Comparison of ENCODE assay signal across 1 cellular context in genomic region chr13:74135306-74136088, GRCh38.
TF ChIP-seq lines count a peak whose summit lies in the region.

No MANE protein-coding gene starts in this region.

TF ChIP-seq in HepG2, 621 proteins besides CTCF, POLR2A, EP300 and RAD21 (continued from another document and continues in another):
- no peak for TF ChIP-seq ZBTB26 (CRISPR knock-in tag; IDR thresholded peaks at IDR 0.05; ENCODE audit: borderline replicate concordance)
- no peak for TF ChIP-seq ZNF652 (CRISPR knock-in tag; IDR thresholded peaks at IDR 0.05; ENCODE audit: borderline replicate concordance, low read depth)
- no peak for TF ChIP-seq SOX5 (CRISPR knock-in tag; IDR thresholded peaks at IDR 0.05; ENCODE audit: borderline replicate concordance)
- TF ChIP-seq NBN (conservative IDR thresholded peaks at IDR 0.05), result no peak
- TF ChIP-seq ZNF788 (CRISPR knock-in tag; IDR thresholded peaks at IDR 0.05; ENCODE audit: borderline replicate concordance), result no peak
- TF ChIP-seq ZNF232 (CRISPR knock-in tag; IDR thresholded peaks at IDR 0.05; ENCODE audit: borderline replicate concordance), result 0 out of 2 replicates have a peak, but pooled peaks have one; percentile 33
- TF ChIP-seq STAG1 (CRISPR knock-in tag; IDR thresholded peaks at IDR 0.05), result no peak
- TF ChIP-seq ZNF580 (CRISPR knock-in tag; IDR thresholded peaks at IDR 0.05; ENCODE audit: borderline replicate concordance, low read depth), result no peak
- no peak for TF ChIP-seq IRX3 (CRISPR knock-in tag; IDR thresholded peaks at IDR 0.05; ENCODE audit: borderline replicate concordance, low read depth)
- no peak for TF ChIP-seq BCL3 (CRISPR knock-in tag; IDR thresholded peaks at IDR 0.05)
- TF ChIP-seq ZFAT (CRISPR knock-in tag; conservative IDR thresholded peaks at IDR 0.05), result no peak
- TF ChIP-seq CHCHD3 (CRISPR knock-in tag; IDR thresholded peaks at IDR 0.05), result no peak
- no peak for TF ChIP-seq ZNF761 (CRISPR knock-in tag; conservative IDR thresholded peaks at IDR 0.05)
- no peak for TF ChIP-seq NFYC (CRISPR knock-in tag; IDR thresholded peaks at IDR 0.05)
- no peak for TF ChIP-seq ZNF251 (CRISPR knock-in tag; IDR thresholded peaks at IDR 0.05)
- TF ChIP-seq HIVEP1 (CRISPR knock-in tag; IDR thresholded peaks at IDR 0.05), result no peak
- TF ChIP-seq GATA4 (IDR thresholded peaks at IDR 0.05; ENCODE audit: borderline replicate concordance, low read depth), result no peak
- TF ChIP-seq SKI (IDR thresholded peaks at IDR 0.05; ENCODE audit: partially characterized antibody), result no peak
- TF ChIP-seq RORA (CRISPR knock-in tag; IDR thresholded peaks at IDR 0.05), result no peak
- no peak for TF ChIP-seq GMEB2 (CRISPR knock-in tag; IDR thresholded peaks at IDR 0.05; ENCODE audit: low read depth)
- TF ChIP-seq ZSCAN31 (CRISPR knock-in tag; IDR thresholded peaks at IDR 0.05; ENCODE audit: low read depth), result 0 out of 2 replicates have a peak, but pooled peaks have one; percentile 50
- TF ChIP-seq ZNF335 (CRISPR knock-in tag; IDR thresholded peaks at IDR 0.05), result no peak
- 0 out of 2 replicates have a peak, but pooled peaks have one; percentile 46 for TF ChIP-seq ZNF737 (CRISPR knock-in tag; IDR thresholded peaks at IDR 0.05; ENCODE audit: borderline replicate concordance)
- no peak for TF ChIP-seq ZNF710 (CRISPR knock-in tag; IDR thresholded peaks at IDR 0.05; ENCODE audit: borderline replicate concordance)
- 0 out of 2 replicates have a peak, but pooled peaks have one; percentile 26 for TF ChIP-seq GABPA (IDR thresholded peaks at IDR 0.05; ENCODE audit: low read depth, low read length)
- no peak for TF ChIP-seq GABPA (CRISPR knock-in tag; IDR thresholded peaks at IDR 0.05; ENCODE audit: low read depth)
- no peak for TF ChIP-seq ZNF740 (CRISPR knock-in tag; IDR thresholded peaks at IDR 0.05)
- no peak for TF ChIP-seq PITX1 (CRISPR knock-in tag; IDR thresholded peaks at IDR 0.05)
- no peak for TF ChIP-seq ZNF382 (CRISPR knock-in tag; IDR thresholded peaks at IDR 0.05; ENCODE audit: borderline replicate concordance)
- TF ChIP-seq ZNF503 (CRISPR knock-in tag; IDR thresholded peaks at IDR 0.05), result no peak
- TF ChIP-seq PAF1 (CRISPR knock-in tag; IDR thresholded peaks at IDR 0.05), result no peak
- no peak for TF ChIP-seq GATAD1 (CRISPR knock-in tag; IDR thresholded peaks at IDR 0.05)
- TF ChIP-seq U2AF1 (optimal IDR thresholded peaks at IDR 0.05; ENCODE audit: low read depth, low read length), result no peak
- TF ChIP-seq HNRNPL (IDR thresholded peaks at IDR 0.05; ENCODE audit: low read depth, low read length), result no peak
- no peak for TF ChIP-seq NFE2L1 (CRISPR knock-in tag; IDR thresholded peaks at IDR 0.05; ENCODE audit: borderline replicate concordance)
- TF ChIP-seq KDM2A (CRISPR knock-in tag; IDR thresholded peaks at IDR 0.05; ENCODE audit: borderline replicate concordance, low read depth), result peak; percentile 39; the same call in 1 of the 2 replicates
- no peak for TF ChIP-seq FOXA1 (IDR thresholded peaks at IDR 0.05)
- no peak for TF ChIP-seq FOXA1 (CRISPR knock-in tag; IDR thresholded peaks at IDR 0.05)
- TF ChIP-seq ZFP36 (IDR thresholded peaks at IDR 0.05; ENCODE audit: borderline replicate concordance, low read depth, low read length, partially characterized antibody), result no peak
- no peak for TF ChIP-seq NR2F1 (CRISPR knock-in tag; IDR thresholded peaks at IDR 0.05)
- no peak for TF ChIP-seq PCBP2 (optimal IDR thresholded peaks at IDR 0.05; ENCODE audit: low read depth, low read length, poor library complexity, severe bottlenecking)
- no peak for TF ChIP-seq RAD51 (IDR thresholded peaks at IDR 0.05; ENCODE audit: borderline replicate concordance)
- TF ChIP-seq RNF219 (CRISPR knock-in tag; IDR thresholded peaks at IDR 0.05), result no peak
- TF ChIP-seq GZF1 (CRISPR knock-in tag; IDR thresholded peaks at IDR 0.05), result 0 out of 2 replicates have a peak, but pooled peaks have one; percentile 17
- no peak for TF ChIP-seq REXO4 (CRISPR knock-in tag; IDR thresholded peaks at IDR 0.05; ENCODE audit: borderline replicate concordance)
- TF ChIP-seq ZC3H13 (CRISPR knock-in tag; IDR thresholded peaks at IDR 0.05), result no peak
- no peak for TF ChIP-seq DNMT1 (CRISPR knock-in tag; IDR thresholded peaks at IDR 0.05)
- TF ChIP-seq WIZ (CRISPR knock-in tag; IDR thresholded peaks at IDR 0.05), result no peak
- TF ChIP-seq NRL (CRISPR knock-in tag; IDR thresholded peaks at IDR 0.05; ENCODE audit: borderline replicate concordance), result no peak
- no peak for TF ChIP-seq MIER2 (CRISPR knock-in tag; IDR thresholded peaks at IDR 0.05)
- TF ChIP-seq U2AF2 (IDR thresholded peaks at IDR 0.05; ENCODE audit: low read depth, low read length), result no peak
- TF ChIP-seq NR2F6 (IDR thresholded peaks at IDR 0.05), result no peak
- TF ChIP-seq NR2F6 (CRISPR knock-in tag; IDR thresholded peaks at IDR 0.05), result peak; percentile 29; the same call in 1 of the 2 replicates
- no peak for TF ChIP-seq ZNF766 (CRISPR knock-in tag; IDR thresholded peaks at IDR 0.05; ENCODE audit: borderline replicate concordance)
- peak; percentile 38; the same call in 1 of the 2 replicates for TF ChIP-seq KDM5B (CRISPR knock-in tag; IDR thresholded peaks at IDR 0.05; ENCODE audit: borderline replicate concordance)
- TF ChIP-seq THRA (CRISPR knock-in tag; IDR thresholded peaks at IDR 0.05; ENCODE audit: borderline replicate concordance), result no peak
- TF ChIP-seq IRF9 (CRISPR knock-in tag; IDR thresholded peaks at IDR 0.05; ENCODE audit: borderline replicate concordance), result no peak
- no peak for TF ChIP-seq ZNF331 (CRISPR knock-in tag; IDR thresholded peaks at IDR 0.05)
- 0 out of 2 replicates have a peak, but pooled peaks have one; percentile 18 for TF ChIP-seq MED1 (CRISPR knock-in tag; IDR thresholded peaks at IDR 0.05)
- TF ChIP-seq SCMH1 (CRISPR knock-in tag; IDR thresholded peaks at IDR 0.05; ENCODE audit: borderline replicate concordance), result no peak
- no peak for TF ChIP-seq ZNF530 (CRISPR knock-in tag; IDR thresholded peaks at IDR 0.05; ENCODE audit: low read depth)
- TF ChIP-seq SP5 (CRISPR knock-in tag; IDR thresholded peaks at IDR 0.05; ENCODE audit: borderline replicate concordance, low read depth), result no peak
- no peak for TF ChIP-seq TRIM24 (CRISPR knock-in tag; IDR thresholded peaks at IDR 0.05)
- no peak for TF ChIP-seq DRAP1 (CRISPR knock-in tag; IDR thresholded peaks at IDR 0.05)
